Comparison of ENCODE assay signal across 9 cellular contexts in genomic region chr1:32178380-32179192, GRCh38. TPM values are rescaled to one million over a fixed set of nuclear protein-coding genes. Genes with fewer than 3 reads are reported as not detected.
DNase-seq lines count a peak whose midpoint lies in the region; ATAC-seq, FAIRE-seq and TF ChIP-seq lines count a peak whose summit lies in the region.
"Had no signal": no experiment of that assay in that cellular context is flagged by ENCODE, and none has a peak within 500 bp of the region (broad histone marks: within the 10 kb centered on the region; RNA-seq: fewer than 3 reads in every experiment).

No MANE protein-coding gene starts in this region.

- H3K4me2 ChIP-seq in BLaER1 treated with 17β-estradiol and CSF1 and Interleukin-3, amounts not matched to agents 10 nM and 100 nM: peak overlapping the region; percentile 86 to 100 (median 95)

- peak overlapping the region; percentile 86 to 93 (median 91); a peak in 21 of 22 replicates for H3K27ac ChIP-seq in BLaER1 treated with 17β-estradiol and CSF1 and Interleukin-3, amounts not matched to agents 10 nM and 100 nM

- peaks cover 32 to 57% (median 45%) of the 10 kb centered on the region in 11 experiments for H3K36me3 ChIP-seq in BLaER1 treated with 17β-estradiol and CSF1 and Interleukin-3, amounts not matched to agents 10 nM and 100 nM
- H3K36me3 ChIP-seq in MG63: peaks cover 43% of the 10 kb centered on the region
- peaks cover 14% of the 10 kb centered on the region for H3K36me3 ChIP-seq in bronchial epithelial cell (ENCODE audit: control insufficient read depth, insufficient read depth, low read length)

- H3K36me3 Mint-ChIP-seq in natural killer cell treated with Interleukin-12 subunit alpha and Interleukin-12 subunit beta and Interleukin-15 and Interleukin-18, amount 100 ng/mL, for 72 hours: peaks cover 17% of the 10 kb centered on the region

- ATAC-seq in natural killer cell treated with Interleukin-12 subunit alpha and Interleukin-12 subunit beta and Interleukin-15 and Interleukin-18, amount 100 ng/mL, for 72 hours: no peak
- no peak for ATAC-seq in GM18517 (IDR thresholded peaks at IDR 0.05; ENCODE audit: unreplicated experiment)

- H3K9ac ChIP-seq in BLaER1 treated with 17β-estradiol and CSF1 and Interleukin-3, amounts not matched to agents 10 nM and 100 nM: peak overlapping the region; percentile 87 to 94 (median 90); a peak in 20 of 22 replicates

- H3K9me3 ChIP-seq in BLaER1 treated with 17β-estradiol and CSF1 and Interleukin-3, amounts not matched to agents 10 nM and 100 nM (replicated peaks in 1 of 11): no peaks in the 10 kb centered on the region
- H3K9me3 ChIP-seq in MG63: no peaks in the 10 kb centered on the region

- TF ChIP-seq CTCF in bronchial epithelial cell (IDR thresholded peaks at IDR 0.05; ENCODE audit: insufficient read depth, low read length, severe bottlenecking): no peak

- no peaks in the 10 kb centered on the region for H3K9me3 Mint-ChIP-seq in natural killer cell treated with Interleukin-12 subunit alpha and Interleukin-12 subunit beta and Interleukin-15 and Interleukin-18, amount 100 ng/mL, for 72 hours

- DNase-seq in MG63: no peak
- peak; percentile 6 for DNase-seq in bronchial epithelial cell (ENCODE audit: low read depth)
- DNase-seq in natural killer cell treated with Interleukin-12 subunit alpha and Interleukin-12 subunit beta and Interleukin-15 and Interleukin-18, amount 100 ng/mL, for 72 hours (ENCODE audit: low spot score): no peak
- no peak for DNase-seq in NCI-H1105 treated with DMSO at 0.1 percent for 48 hours (lab: John Stamatoyannopoulos, UW)
- no peak for DNase-seq in NAMALWA (ENCODE audit: low spot score)
- DNase-seq in NCI-H524 treated with DMSO at 0.1 percent for 48 hours (lab: John Stamatoyannopoulos, UW): no peak

- peak overlapping the region; percentile 98 to 99 for H3K27ac Mint-ChIP-seq in natural killer cell treated with Interleukin-12 subunit alpha and Interleukin-12 subunit beta and Interleukin-15 and Interleukin-18, amount 100 ng/mL, for 72 hours

- H3K4me1 ChIP-seq in BLaER1 treated with 17β-estradiol and CSF1 and Interleukin-3, amounts not matched to agents 10 nM and 100 nM: peaks cover 30 to 41% (median 38%) of the 10 kb centered on the region in 10 experiments

- peaks cover 28 to 33% of the 10 kb centered on the region in 2 donors for H3K4me1 Mint-ChIP-seq in natural killer cell treated with Interleukin-12 subunit alpha and Interleukin-12 subunit beta and Interleukin-15 and Interleukin-18, amount 100 ng/mL, for 72 hours (ENCODE audit: low read depth in 2 of 2)

- H3K27me3 ChIP-seq in BLaER1 treated with 17β-estradiol and CSF1 and Interleukin-3, amounts not matched to agents 10 nM and 100 nM: no peaks in the 10 kb centered on the region
- H3K27me3 ChIP-seq in MG63 (no peaks in the 10 kb centered on the region), bronchial epithelial cell (ENCODE audit: control insufficient read depth, insufficient read depth, low read length) (no peaks in the 10 kb centered on the region)

- H4K20me1 ChIP-seq in BLaER1 treated with 17β-estradiol and CSF1 and Interleukin-3, amounts not matched to agents 10 nM and 100 nM: peaks cover 14 to 37% (median 33%) of the 10 kb centered on the region in 11 experiments; a peak in 19 of 22 replicates

- H3K27me3 Mint-ChIP-seq in natural killer cell treated with Interleukin-12 subunit alpha and Interleukin-12 subunit beta and Interleukin-15 and Interleukin-18, amount 100 ng/mL, for 72 hours: no peaks in the 10 kb centered on the region

- FAIRE-seq in bronchial epithelial cell (lab: Jason Lieb, UNC): no peak

- H3K4me3 ChIP-seq in BLaER1 treated with 17β-estradiol and CSF1 and Interleukin-3, amounts not matched to agents 10 nM and 100 nM: peak overlapping the region in 8 of 10 experiments; percentile 69 to 93 (median 80); a peak in 9 of 20 replicates
- H3K4me3 ChIP-seq in MG63 (peak overlapping the region; percentile 97), bronchial epithelial cell (ENCODE audit: low read depth, low read length) (no peak overlapping the region)

- peak overlapping the region; percentile 88 for H3K4me3 Mint-ChIP-seq in natural killer cell treated with Interleukin-12 subunit alpha and Interleukin-12 subunit beta and Interleukin-15 and Interleukin-18, amount 100 ng/mL, for 72 hours

RNA-seq across cellular contexts. Expression of gene TXLNA, which starts 0.9 kb away (rescaled TPM):
- 78.6 and 87.6 TPM in 2 replicates for total RNA-seq in MG63 (2014; rRNA removed; shearing (Covaris generic); ENCODE audit: low replicate concordance)
- total RNA-seq in bronchial epithelial cell: 54.0 and 62.7 TPM in 2 replicates
- 100 to 1,000 TPM; 101 to 118 TPM for total RNA-seq in natural killer cell treated with Interleukin-12 subunit alpha and Interleukin-12 subunit beta and Interleukin-15 and Interleukin-18, amount 100 ng/mL, for 72 hours

RNA-seq across cellular contexts. Expression of gene CCDC28B, which starts 21.8 kb away (rescaled TPM):
- 1.5 TPM in 1 of 2 replicates, not detected in the other for total RNA-seq in MG63 (2014; rRNA removed; shearing (Covaris generic); ENCODE audit: low replicate concordance)
- 1.2 and 2.9 TPM in 2 replicates for total RNA-seq in bronchial epithelial cell
- total RNA-seq in natural killer cell treated with Interleukin-12 subunit alpha and Interleukin-12 subunit beta and Interleukin-15 and Interleukin-18, amount 100 ng/mL, for 72 hours: 10 to 100 TPM; 12.4 to 13.6 TPM

RNA-seq across cellular contexts. Expression of gene IQCC, which starts 26.9 kb away (rescaled TPM):
- total RNA-seq in MG63 (2014; rRNA removed; shearing (Covaris generic); ENCODE audit: low replicate concordance): 1.4 and 3.8 TPM in 2 replicates
- total RNA-seq in bronchial epithelial cell: 2.6 and 3.6 TPM in 2 replicates
- 1 to 10 TPM; 1.7 to 5.0 TPM for total RNA-seq in natural killer cell treated with Interleukin-12 subunit alpha and Interleukin-12 subunit beta and Interleukin-15 and Interleukin-18, amount 100 ng/mL, for 72 hours

RNA-seq across cellular contexts. Expression of gene DCDC2B, which starts 30.3 kb away (rescaled TPM):
- not detected in 2 replicates for total RNA-seq in MG63 (2014; rRNA removed; shearing (Covaris generic); ENCODE audit: low replicate concordance)
- not detected in 2 replicates for total RNA-seq in bronchial epithelial cell
- total RNA-seq in natural killer cell treated with Interleukin-12 subunit alpha and Interleukin-12 subunit beta and Interleukin-15 and Interleukin-18, amount 100 ng/mL, for 72 hours: under 1 TPM; 0.19 to 0.22 TPM
- total RNA-seq: renal cortical epithelial cell had no signal

RNA-seq across cellular contexts. Expression of gene TMEM234, which starts 43.6 kb away (rescaled TPM):
- total RNA-seq in MG63 (2014; rRNA removed; shearing (Covaris generic); ENCODE audit: low replicate concordance): 12.2 and 14.5 TPM in 2 replicates
- total RNA-seq in bronchial epithelial cell: 9.0 and 18.3 TPM in 2 replicates
- 10 to 100 TPM; 15.6 to 15.8 TPM for total RNA-seq in natural killer cell treated with Interleukin-12 subunit alpha and Interleukin-12 subunit beta and Interleukin-15 and Interleukin-18, amount 100 ng/mL, for 72 hours
